ENCODE assay signal across 8 cellular contexts in the genomic region with DNA sequence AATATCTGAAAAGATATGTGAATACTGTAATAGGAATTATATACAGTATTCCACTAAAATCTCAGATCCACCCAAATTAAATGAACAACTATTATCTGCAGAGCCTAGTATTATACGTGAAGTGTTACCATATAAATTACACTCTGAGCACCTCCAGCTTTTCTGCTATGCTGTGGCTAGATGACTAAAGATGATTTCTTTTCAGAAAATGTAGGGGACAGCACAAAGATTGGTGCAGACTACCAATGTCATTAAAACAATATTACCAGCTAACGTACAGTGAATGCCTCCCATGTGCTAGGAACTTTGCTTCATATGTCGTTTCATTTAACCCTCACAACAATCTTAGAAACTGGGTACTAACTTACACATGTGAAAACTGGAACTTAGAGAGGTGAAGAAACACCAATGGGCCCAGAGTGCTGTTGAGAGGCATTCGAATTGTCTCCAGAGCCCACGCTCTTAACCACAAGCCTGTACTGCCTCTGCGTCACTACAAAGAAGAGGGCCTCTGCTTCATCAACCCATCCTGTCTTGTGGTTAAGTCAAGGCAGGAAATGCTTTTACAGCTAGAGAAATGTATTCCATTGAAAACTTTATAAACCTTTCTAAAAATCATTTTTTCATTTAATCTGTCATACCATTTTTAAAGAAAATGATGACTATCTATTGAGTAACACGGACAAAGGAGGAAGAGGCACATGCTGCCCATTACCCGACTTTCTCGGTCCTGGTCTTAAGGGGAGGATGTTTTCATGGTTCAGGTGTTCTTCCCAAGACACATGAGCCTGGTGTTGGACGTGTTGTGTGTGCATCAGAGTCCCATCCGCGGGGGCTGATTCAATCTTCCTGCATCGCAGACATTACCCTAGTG. TPM values are rescaled to one million over a fixed set of nuclear protein-coding genes. Genes with fewer than 3 reads are reported as not detected.
DNase-seq lines count a peak whose midpoint lies in the region; ATAC-seq lines count a peak whose summit lies in the region.

No MANE protein-coding gene starts in this region.

- DNase-seq in GDM1 (lab: John Stamatoyannopoulos, UW), result peak; percentile 68
- DNase-seq in MV-4-11 (lab: John Stamatoyannopoulos, UW), result peak; percentile 89
- peak; percentile 57 for DNase-seq in activated T-cell treated with anti-CD3 and anti-CD28 coated beads, Interleukin-2, amount 50 U/mL, for 24 hours
- DNase-seq in naive thymus-derived CD4-positive, alpha-beta T cell, result peak in 8 of 9 donors; percentile 55 to 90 (median 84)
- no peak for DNase-seq in 8988T
- no peak for DNase-seq in NCI-H524 treated with DMSO at 0.1 percent for 48 hours (lab: John Stamatoyannopoulos, UW)
- no peak for DNase-seq in LoVo (ENCODE audit: low spot score)

- intact Hi-C loops in naive thymus-derived CD4-positive, alpha-beta T cell (cut with micrococcal nuclease), result loop anchor here (1.0 to 10.0 kb wide), 13 partner anchors 8 to 1429 kb away; partner anchors contain the start of genes GALC (in 2 of the 2), SPATA7 (in 2 of the 2), ZC3H14 (in 2 of the 2) and EML5 (in 1 of the 2)

- H3K27me3 Mint-ChIP-seq in activated T-cell treated with anti-CD3 and anti-CD28 coated beads, Interleukin-2, amount 50 U/mL, for 24 hours, result no peaks in the 10 kb centered on the region
- no peaks in the 10 kb centered on the region for H3K27me3 Mint-ChIP-seq in naive thymus-derived CD4-positive, alpha-beta T cell

- H3K4me3 ChIP-seq in naive thymus-derived CD4-positive, alpha-beta T cell (ENCODE audit: low read length), result peak overlapping the region; percentile 66

- H3K9me3 Mint-ChIP-seq in activated T-cell treated with anti-CD3 and anti-CD28 coated beads, Interleukin-2, amount 50 U/mL, for 24 hours, result no peaks in the 10 kb centered on the region
- H3K9me3 Mint-ChIP-seq in naive thymus-derived CD4-positive, alpha-beta T cell, result peaks cover 0 to 2% (median 0%) of the 10 kb centered on the region in 11 donors

- H3K27ac ChIP-seq in naive thymus-derived CD4-positive, alpha-beta T cell (ENCODE audit: low read depth, low read length), result peak overlapping the region; percentile 81

- H3K27me3 ChIP-seq in naive thymus-derived CD4-positive, alpha-beta T cell (ENCODE audit: control insufficient read depth in 2 of 2, insufficient read depth in 2 of 2, low read length in 2 of 2), result no peaks in the 10 kb centered on the region

- H3K4me3 Mint-ChIP-seq in activated T-cell treated with anti-CD3 and anti-CD28 coated beads, Interleukin-2, amount 50 U/mL, for 24 hours, result peak overlapping the region; percentile 81
- peak overlapping the region; percentile 80 to 96 (median 90) for H3K4me3 Mint-ChIP-seq in naive thymus-derived CD4-positive, alpha-beta T cell

- peaks cover 24 to 32% of the 10 kb centered on the region in 2 donors for H3K4me1 ChIP-seq in naive thymus-derived CD4-positive, alpha-beta T cell (ENCODE audit: control insufficient read depth in 2 of 2, insufficient read depth in 2 of 2, low read length in 2 of 2)

- CTCF ChIA-PET in naive thymus-derived CD4-positive, alpha-beta T cell (lab: Charles Lee), result interaction anchor here (1.6 to 3.7 kb wide), 2 partner anchors 11 kb away, joined by 4 to 19 read pairs; no protein-coding TSS in a partner anchor

- H3K9me3 ChIP-seq in naive thymus-derived CD4-positive, alpha-beta T cell (ENCODE audit: control insufficient read depth in 2 of 3, low read length in 3 of 3), result no peaks in the 10 kb centered on the region

- ATAC-seq in GM21717 (IDR thresholded peaks at IDR 0.05; ENCODE audit: unreplicated experiment), result peak; percentile 96
- peak; percentile 94 for ATAC-seq in naive thymus-derived CD4-positive, alpha-beta T cell

- H3K4me1 Mint-ChIP-seq in activated T-cell treated with anti-CD3 and anti-CD28 coated beads, Interleukin-2, amount 50 U/mL, for 24 hours (ENCODE audit: low read depth), result peaks cover 72% of the 10 kb centered on the region
- peaks cover 55 to 82% (median 72%) of the 10 kb centered on the region in 7 donors for H3K4me1 Mint-ChIP-seq in naive thymus-derived CD4-positive, alpha-beta T cell

- H3K27ac Mint-ChIP-seq in activated T-cell treated with anti-CD3 and anti-CD28 coated beads, Interleukin-2, amount 50 U/mL, for 24 hours, result peak overlapping the region; percentile 98
- peak overlapping the region; percentile 89 to 98 (median 96) for H3K27ac Mint-ChIP-seq in naive thymus-derived CD4-positive, alpha-beta T cell

- peaks cover 46% of the 10 kb centered on the region for H3K36me3 Mint-ChIP-seq in activated T-cell treated with anti-CD3 and anti-CD28 coated beads, Interleukin-2, amount 50 U/mL, for 24 hours (ENCODE audit: low read depth)
- peaks cover 3 to 43% (median 9%) of the 10 kb centered on the region in 5 donors for H3K36me3 Mint-ChIP-seq in naive thymus-derived CD4-positive, alpha-beta T cell

- POLR2A ChIA-PET in naive thymus-derived CD4-positive, alpha-beta T cell (lab: Charles Lee), result interaction anchor here (0.6 to 6.2 kb wide), 11 partner anchors 9 to 380 kb away, joined by 3 to 122 read pairs (median 4); partner anchors contain the start of gene GALC

- H3K36me3 ChIP-seq in naive thymus-derived CD4-positive, alpha-beta T cell (ENCODE audit: control insufficient read depth in 2 of 3, insufficient read depth in 3 of 3, low read length in 3 of 3), result peaks cover 0 to 5% (median 0%) of the 10 kb centered on the region in 3 experiments

RNA-seq across cellular contexts. Expression of gene GPR65, which starts 1.3 kb away (rescaled TPM):
- total RNA-seq in naive thymus-derived CD4-positive, alpha-beta T cell, result 10 to 100 TPM in 2 of 5 experiments, 1 to 10 TPM in 3; 9.0 to 18.6 (median 10.0) TPM
- 10 to 100 TPM in 1 of 2 donors, 1 to 10 TPM in 1; 7.6 to 10.9 TPM for polyA plus RNA-seq in naive thymus-derived CD4-positive, alpha-beta T cell

RNA-seq across cellular contexts. Expression of gene GALC, which starts 13.2 kb away (rescaled TPM):
- 10 to 100 TPM; 17.8 to 26.1 (median 22.3) TPM for total RNA-seq in naive thymus-derived CD4-positive, alpha-beta T cell
- polyA plus RNA-seq in naive thymus-derived CD4-positive, alpha-beta T cell, result 1 to 10 TPM; 7.1 to 7.8 TPM

Comparison
In these comparisons a context has a peak if more than half of its experiments do, and no peak if none do; other contexts are left out.
1. DNase-seq: peak in GDM1 (single experiment), MV-4-11 (single experiment), activated T-cell treated with anti-CD3 and anti-CD28 coated beads, Interleukin-2, amount 50 U/mL, for 24 hours (single experiment) and naive thymus-derived CD4-positive, alpha-beta T cell (8 of 9); none in 8988T (single experiment), NCI-H524 treated with DMSO at 0.1 percent for 48 hours (single experiment) and LoVo (single experiment).